18 cellular contexts compared by ENCODE assay signal in genomic region chr1:47895436-47895835, GRCh38.
"Had no signal": no experiment of that assay in that cellular context is flagged by ENCODE, and none has a peak within 500 bp of the region (broad histone marks: within the 10 kb centered on the region; RNA-seq: fewer than 3 reads in every experiment).

No MANE protein-coding gene starts in this region.

- FAIRE-seq: endometrium had no signal

- H3K4me1 Mint-ChIP-seq: activated CD4-positive, alpha-beta T cell treated with anti-CD3 and anti-CD28 coated beads for 36 hours; activated CD8-positive, alpha-beta memory T cell treated with anti-CD3 and anti-CD28 coated beads, Interleukin-2, amount 10 ng/mL, durations not matched to agents 7 days and 5 days; naive B cell had no signal

- H3K9me3 Mint-ChIP-seq: activated CD4-positive, alpha-beta memory T cell treated with anti-CD3 and anti-CD28 coated beads for 36 hours; naive B cell; neural progenitor cell; T-helper 1 cell treated with Interleukin-12 subunit alpha and Interleukin-12 subunit beta and Interleukin-4 antibody, amounts not matched to agents 30 μg/mL and 1 μg/mL, for 36 hours had no signal

- H3K27me3 ChIP-seq: adrenal gland, neural progenitor cell, ovary had no signal

- H3K27ac Mint-ChIP-seq: activated CD4-positive, alpha-beta memory T cell treated with anti-CD3 and anti-CD28 coated beads for 36 hours; activated CD4-positive, alpha-beta T cell treated with anti-CD3 and anti-CD28 coated beads for 36 hours; activated CD8-positive, alpha-beta memory T cell treated with anti-CD3 and anti-CD28 coated beads, Interleukin-2, amount 10 ng/mL, durations not matched to agents 7 days and 5 days; naive B cell; T-helper 1 cell treated with Interleukin-12 subunit alpha and Interleukin-12 subunit beta and Interleukin-4 antibody, amounts not matched to agents 30 μg/mL and 1 μg/mL, for 36 hours had no signal

- H3K27me3 Mint-ChIP-seq: activated CD4-positive, alpha-beta memory T cell treated with anti-CD3 and anti-CD28 coated beads for 36 hours; activated CD4-positive, alpha-beta T cell treated with anti-CD3 and anti-CD28 coated beads for 36 hours had no signal

- ATAC-seq: activated CD4-positive, alpha-beta T cell treated with anti-CD3 and anti-CD28 coated beads for 36 hours; activated CD8-positive, alpha-beta memory T cell treated with anti-CD3 and anti-CD28 coated beads, Interleukin-2, amount 10 ng/mL, durations not matched to agents 7 days and 5 days; sciatic nerve had no signal

- H2AFZ ChIP-seq: neural progenitor cell had no signal

- H3K36me3 ChIP-seq: adrenal gland, cardiac muscle cell, neural progenitor cell, ovary, thoracic aorta had no signal

- H3K4me3 ChIP-seq: adrenal gland, cardiac muscle cell, dorsolateral prefrontal cortex, neural progenitor cell, ovary, thoracic aorta had no signal

- H3K27ac ChIP-seq: cardiac muscle cell, dorsolateral prefrontal cortex, neural progenitor cell, ovary, thoracic aorta had no signal

- H3K4me2 ChIP-seq: neural progenitor cell had no signal

- H3K9ac ChIP-seq: neural progenitor cell had no signal

- H3K9me3 ChIP-seq: adrenal gland, ovary, thoracic aorta had no signal

- H3K36me3 Mint-ChIP-seq: activated CD4-positive, alpha-beta memory T cell treated with anti-CD3 and anti-CD28 coated beads for 36 hours; activated CD8-positive, alpha-beta memory T cell treated with anti-CD3 and anti-CD28 coated beads, Interleukin-2, amount 10 ng/mL, durations not matched to agents 7 days and 5 days; naive B cell; neural progenitor cell had no signal

- H3K4me3 Mint-ChIP-seq: activated CD4-positive, alpha-beta memory T cell treated with anti-CD3 and anti-CD28 coated beads for 36 hours; activated CD4-positive, alpha-beta T cell treated with anti-CD3 and anti-CD28 coated beads for 36 hours; activated CD8-positive, alpha-beta memory T cell treated with anti-CD3 and anti-CD28 coated beads, Interleukin-2, amount 10 ng/mL, durations not matched to agents 7 days and 5 days; naive B cell; neural progenitor cell; T-helper 1 cell treated with Interleukin-12 subunit alpha and Interleukin-12 subunit beta and Interleukin-4 antibody, amounts not matched to agents 30 μg/mL and 1 μg/mL, for 36 hours had no signal

- DNase-seq: activated CD4-positive, alpha-beta memory T cell treated with anti-CD3 and anti-CD28 coated beads for 36 hours; activated CD4-positive, alpha-beta T cell treated with anti-CD3 and anti-CD28 coated beads for 36 hours; activated CD8-positive, alpha-beta memory T cell treated with anti-CD3 and anti-CD28 coated beads, Interleukin-2, amount 10 ng/mL, durations not matched to agents 7 days and 5 days; activated naive CD4-positive, alpha-beta T cell treated with anti-CD3 and anti-CD28 coated beads, Interleukin-2, amount 50 U/mL, for 16 hours; activated T-cell treated with anti-CD3 and anti-CD28 coated beads, Interleukin-2, amount 50 U/mL, for 1 hour; glutamatergic neuron; left cardiac atrium; naive B cell; ovary; stimulated activated CD4-positive, alpha-beta T cell treated with anti-CD3 and anti-CD28 coated beads, Interleukin-1b, Interleukin-23, amount 100 ng/mL, for 48 hours had no signal
